ENCODE assay signal across 28 cellular contexts in genomic region chr3:164199982-164200823, GRCh38.
"Had no signal": no experiment of that assay in that cellular context is flagged by ENCODE, and none has a peak within 500 bp of the region (broad histone marks: within the 10 kb centered on the region; RNA-seq: fewer than 3 reads in every experiment).

No MANE protein-coding gene starts in this region.

- H3K4me3 ChIP-seq: adrenal gland, breast epithelium, coronary artery, esophagus muscularis mucosa, gastrocnemius medialis, lower lobe of right lung, sigmoid colon, smooth muscle cell had no signal

- H3K9me3 ChIP-seq: adrenal gland, breast epithelium, esophagus muscularis mucosa, gastrocnemius medialis, lower lobe of right lung, sigmoid colon had no signal

- ATAC-seq: activated CD4-positive, alpha-beta T cell treated with anti-CD3 and anti-CD28 coated beads for 36 hours; activated T-cell treated with anti-CD3 and anti-CD28 coated beads, Interleukin-2, amount 50 U/mL, for 4 hours; gastrocnemius medialis; lower lobe of right lung; naive thymus-derived CD4-positive, alpha-beta T cell; stimulated activated naive B cell treated with anti-CD40 and anti-IgM and Interleukin-4, amounts not matched to agents 10 μg/mL and 1 μg/mL and 100 μg/mL, for 72 hours had no signal

- FAIRE-seq: keratinocyte had no signal

- H3K27ac ChIP-seq: adrenal gland, breast epithelium, coronary artery, esophagus muscularis mucosa, gastrocnemius medialis, lower lobe of right lung, sigmoid colon had no signal

- DNase-seq: activated B cell treated with CpG ODN at 0.5 μM for 24 hours; activated CD4-positive, alpha-beta T cell treated with anti-CD3 and anti-CD28 coated beads for 36 hours; activated CD4-positive, alpha-beta T cell treated with anti-CD3 and anti-CD28 coated beads, Interleukin-2, amount 50 U/mL, for 4 hours; activated CD8-positive, alpha-beta memory T cell treated with anti-CD3 and anti-CD28 coated beads for 24 hours; activated CD8-positive, alpha-beta memory T cell treated with anti-CD3 and anti-CD28 coated beads, Interleukin-2, amount 50 U/mL, for 4 hours; activated naive CD4-positive, alpha-beta T cell; activated T-cell treated with anti-CD3 and anti-CD28 coated beads, Interleukin-2, amount 50 U/mL, for 4 hours; adrenal gland; gastrocnemius medialis; head of caudate nucleus; hypothalamus; lower lobe of right lung; naive thymus-derived CD4-positive, alpha-beta T cell; retina; sigmoid colon; stimulated activated CD4-positive, alpha-beta T cell treated with anti-CD3 and anti-CD28 coated beads, Interleukin-2, amount 100 ng/mL, for 48 hours; stimulated activated CD8-positive, alpha-beta memory T cell treated with anti-CD3 and anti-CD28 coated beads, Interleukin-4, amount 100 ng/mL, for 48 hours; stimulated activated naive B cell treated with anti-CD40 and anti-IgM and Interleukin-4, amounts not matched to agents 10 μg/mL and 1 μg/mL and 100 μg/mL, for 72 hours; T-helper 9 cell had no signal

- H3K36me3 Mint-ChIP-seq: activated naive CD8-positive, alpha-beta T cell; naive thymus-derived CD4-positive, alpha-beta T cell; stimulated activated naive B cell treated with anti-CD40 and anti-IgM and Interleukin-4, amounts not matched to agents 10 μg/mL and 1 μg/mL and 100 μg/mL, for 72 hours had no signal

- H3K4me1 Mint-ChIP-seq: activated B cell treated with CpG ODN at 0.5 μM for 24 hours; activated CD4-positive, alpha-beta T cell treated with anti-CD3 and anti-CD28 coated beads for 36 hours; naive thymus-derived CD4-positive, alpha-beta T cell; neural crest cell; stimulated activated naive B cell treated with anti-CD40 and anti-IgM and Interleukin-4, amounts not matched to agents 10 μg/mL and 1 μg/mL and 100 μg/mL, for 72 hours had no signal

- H3K27me3 Mint-ChIP-seq: activated B cell treated with CpG ODN at 0.5 μM for 24 hours; activated CD4-positive, alpha-beta T cell treated with anti-CD3 and anti-CD28 coated beads for 36 hours; activated naive CD8-positive, alpha-beta T cell; naive thymus-derived CD4-positive, alpha-beta T cell; progenitor cell of endocrine pancreas; stimulated activated naive B cell treated with anti-CD40 and anti-IgM and Interleukin-4, amounts not matched to agents 10 μg/mL and 1 μg/mL and 100 μg/mL, for 72 hours had no signal

- H3K4me1 ChIP-seq: adrenal gland, breast epithelium, esophagus muscularis mucosa, gastrocnemius medialis, lower lobe of right lung, sigmoid colon had no signal

- H3K4me3 Mint-ChIP-seq: activated B cell treated with CpG ODN at 0.5 μM for 24 hours; activated CD4-positive, alpha-beta T cell treated with anti-CD3 and anti-CD28 coated beads for 36 hours; activated naive CD8-positive, alpha-beta T cell; activated T-cell treated with anti-CD3 and anti-CD28 coated beads, Interleukin-2, amount 50 U/mL, for 4 hours; naive thymus-derived CD4-positive, alpha-beta T cell; neural crest cell; stimulated activated naive B cell treated with anti-CD40 and anti-IgM and Interleukin-4, amounts not matched to agents 10 μg/mL and 1 μg/mL and 100 μg/mL, for 72 hours had no signal

- H3K27me3 ChIP-seq: adrenal gland, breast epithelium, esophagus muscularis mucosa, gastrocnemius medialis, sigmoid colon had no signal

- H3K27ac Mint-ChIP-seq: activated B cell treated with CpG ODN at 0.5 μM for 24 hours; activated CD4-positive, alpha-beta T cell treated with anti-CD3 and anti-CD28 coated beads for 36 hours; activated naive CD8-positive, alpha-beta T cell; activated T-helper 2 cell treated with anti-CD3 and anti-CD28 coated beads, Interferon-gamma antibody, Interleukin-2, Interleukin-4, amounts not matched to agents 10 μg/mL and 5 μg/mL and 100 μg/mL, durations not matched to agents 14 hours and 24 hours and 36 hours; naive thymus-derived CD4-positive, alpha-beta T cell; progenitor cell of endocrine pancreas; stimulated activated naive B cell treated with anti-CD40 and anti-IgM and Interleukin-4, amounts not matched to agents 10 μg/mL and 1 μg/mL and 100 μg/mL, for 72 hours had no signal

- H3K36me3 ChIP-seq: adrenal gland, breast epithelium, esophagus muscularis mucosa, gastrocnemius medialis, lower lobe of right lung, sigmoid colon had no signal
